ENCODE assay signal across 16 cellular contexts in the genomic region with DNA sequence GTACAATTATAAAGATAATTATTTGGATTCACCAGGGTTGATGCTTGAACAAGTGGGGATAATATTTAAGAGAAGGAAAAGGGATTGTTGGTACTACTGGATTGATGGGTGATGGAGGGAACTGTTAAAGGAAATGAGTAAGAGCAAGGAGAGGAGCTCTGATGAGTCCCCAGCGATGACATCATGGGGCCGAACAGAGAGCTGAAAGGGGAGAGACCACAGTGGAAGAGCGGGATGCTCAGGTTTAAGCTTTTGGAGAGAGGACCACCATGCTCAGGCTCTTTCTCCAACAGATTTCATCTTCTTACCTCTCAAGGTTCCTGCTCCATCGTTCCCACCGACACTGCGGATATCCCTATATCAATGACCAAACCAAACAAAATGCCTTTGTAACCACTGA.
A peak's percentile ranks its signal among the peaks of the same experiment; 100 is the strongest.
DNase-seq lines count a peak whose midpoint lies in the region; FAIRE-seq and TF ChIP-seq lines count a peak whose summit lies in the region.
"Had no signal": no experiment of that assay in that cellular context is flagged by ENCODE, and none has a peak within 500 bp of the region (broad histone marks: within the 10 kb centered on the region; RNA-seq: fewer than 3 reads in every experiment).

No MANE protein-coding gene starts in this region.

- no peak overlapping the region for H3K4me3 ChIP-seq in bronchial epithelial cell (ENCODE audit: low read depth, low read length)
- H3K4me3 ChIP-seq: BLaER1, GM12878, HAP-1 had no signal

- intact Hi-C loops in activated CD4-positive, alpha-beta T cell treated with anti-CD3 and anti-CD28 coated beads, Interleukin-2, amount 10 ng/mL, durations not matched to agents 24 days and 14 days (cut with micrococcal nuclease) = no loop called here

- peak; percentile 43 for DNase-seq in activated CD4-positive, alpha-beta T cell treated with anti-CD3 and anti-CD28 coated beads, Interleukin-2, amount 10 ng/mL, durations not matched to agents 24 days and 14 days
- no peak for DNase-seq in activated CD4-positive, alpha-beta T cell treated with anti-CD3 and anti-CD28 coated beads, Interleukin-2, amount 50 U/mL, for 4 hours
- peak; percentile 67 for DNase-seq in ELR (ENCODE audit: low read depth)
- DNase-seq in M059J (ENCODE audit: low read depth) = peak; percentile 51
- peak; percentile 23 for DNase-seq in bronchial epithelial cell (ENCODE audit: low read depth)
- no peak for DNase-seq in NCI-H774 (lab: John Stamatoyannopoulos, UW)
- DNase-seq in cerebellum (ENCODE audit: low spot score) = no peak
- DNase-seq in amniotic stem cell (lab: John Stamatoyannopoulos, UW) = no peak
- DNase-seq: Calu3; CD8-positive, alpha-beta T cell; DND-41; KBM-7 had no signal

- peaks cover 7% of the 10 kb centered on the region for H3K4me1 Mint-ChIP-seq in activated CD4-positive, alpha-beta T cell treated with anti-CD3 and anti-CD28 coated beads, Interleukin-2, amount 10 ng/mL, durations not matched to agents 24 days and 14 days

- H3K27ac Mint-ChIP-seq in activated CD4-positive, alpha-beta T cell treated with anti-CD3 and anti-CD28 coated beads, Interleukin-2, amount 10 ng/mL, durations not matched to agents 24 days and 14 days = no peak overlapping the region
- H3K27ac Mint-ChIP-seq: CD8-positive, alpha-beta T cell had no signal

- peaks cover 18% of the 10 kb centered on the region for H3K27me3 Mint-ChIP-seq in activated CD4-positive, alpha-beta T cell treated with anti-CD3 and anti-CD28 coated beads, Interleukin-2, amount 10 ng/mL, durations not matched to agents 24 days and 14 days

- FAIRE-seq in bronchial epithelial cell (lab: Jason Lieb, UNC) = no peak
- FAIRE-seq: GM12878 had no signal

- no peaks in the 10 kb centered on the region for H3K36me3 Mint-ChIP-seq in activated CD4-positive, alpha-beta T cell treated with anti-CD3 and anti-CD28 coated beads, Interleukin-2, amount 10 ng/mL, durations not matched to agents 24 days and 14 days (ENCODE audit: low read depth)
- H3K36me3 Mint-ChIP-seq: CD8-positive, alpha-beta T cell; IgD-negative memory B cell had no signal

- H3K36me3 ChIP-seq in bronchial epithelial cell (ENCODE audit: control insufficient read depth, insufficient read depth, low read length) = no peaks in the 10 kb centered on the region
- H3K36me3 ChIP-seq: BLaER1, HAP-1 had no signal

- no peaks in the 10 kb centered on the region for H3K9me3 Mint-ChIP-seq in activated CD4-positive, alpha-beta T cell treated with anti-CD3 and anti-CD28 coated beads, Interleukin-2, amount 10 ng/mL, durations not matched to agents 24 days and 14 days
- H3K9me3 Mint-ChIP-seq: CD8-positive, alpha-beta T cell; IgD-negative memory B cell had no signal

- no peak for TF ChIP-seq CTCF in bronchial epithelial cell (IDR thresholded peaks at IDR 0.05; ENCODE audit: insufficient read depth, low read length, severe bottlenecking)

- H3K4me3 Mint-ChIP-seq in activated CD4-positive, alpha-beta T cell treated with anti-CD3 and anti-CD28 coated beads, Interleukin-2, amount 10 ng/mL, durations not matched to agents 24 days and 14 days = no peak overlapping the region
- H3K4me3 Mint-ChIP-seq: CD8-positive, alpha-beta T cell; IgD-negative memory B cell had no signal

- no peaks in the 10 kb centered on the region for H3K27me3 ChIP-seq in bronchial epithelial cell (ENCODE audit: control insufficient read depth, insufficient read depth, low read length)
- H3K27me3 ChIP-seq: BLaER1 had no signal

Comparison
In these comparisons a context has a peak if more than half of its experiments do, and no peak if none do; other contexts are left out.
1. DNase-seq: peak in activated CD4-positive, alpha-beta T cell treated with anti-CD3 and anti-CD28 coated beads, Interleukin-2, amount 10 ng/mL, durations not matched to agents 24 days and 14 days (single experiment), ELR (single experiment), M059J (single experiment) and bronchial epithelial cell (single experiment); none in activated CD4-positive, alpha-beta T cell treated with anti-CD3 and anti-CD28 coated beads, Interleukin-2, amount 50 U/mL, for 4 hours (0 of 2), NCI-H774 (single experiment), cerebellum (single experiment) and amniotic stem cell (single experiment).